Comparison of ENCODE assay signal across 1 cellular context in the genomic region with DNA sequence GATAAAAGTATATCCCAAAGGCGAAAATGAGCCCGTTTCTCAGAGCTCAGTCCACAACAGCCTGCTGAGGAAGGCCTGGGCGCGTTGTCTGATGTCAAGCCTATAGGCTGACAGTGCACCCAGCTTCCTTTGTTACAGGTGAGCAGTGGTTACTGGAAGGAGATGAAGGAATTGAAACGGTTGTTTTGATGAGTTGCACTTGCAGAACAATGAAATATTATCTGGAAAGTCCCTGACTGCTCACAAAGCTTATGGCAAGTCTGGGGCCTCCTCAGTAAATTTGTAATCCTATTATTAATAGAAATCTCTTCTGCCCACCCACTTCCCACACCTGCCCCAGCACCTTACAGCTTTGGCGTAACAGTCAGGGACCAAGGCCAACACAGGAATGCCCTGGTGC.
TF ChIP-seq lines count a peak whose summit lies in the region.

No MANE protein-coding gene starts in this region.

TF ChIP-seq in IMR-90, 13 proteins besides CTCF, POLR2A, EP300 and RAD21:
- TF ChIP-seq FOS (IDR thresholded peaks at IDR 0.05; ENCODE audit: low read depth, low read length) (no peak), USF2 (IDR thresholded peaks at IDR 0.05; ENCODE audit: low read depth, low read length) (no peak), MXI1 (IDR thresholded peaks at IDR 0.05; ENCODE audit: borderline replicate concordance, low read depth, low read length) (no peak), BHLHE40 (IDR thresholded peaks at IDR 0.05; ENCODE audit: low read depth, low read length) (no peak), CEBPB (IDR thresholded peaks at IDR 0.05; ENCODE audit: low read depth, low read length) (no peak), MAZ (IDR thresholded peaks at IDR 0.05; ENCODE audit: borderline replicate concordance, low read depth, low read length) (no peak), NFE2L2 (IDR thresholded peaks at IDR 0.05; ENCODE audit: low read depth, low read length) (no peak), SMC3 (IDR thresholded peaks at IDR 0.05; ENCODE audit: low read depth, low read length) (no peak), CHD1 (IDR thresholded peaks at IDR 0.05; ENCODE audit: low read depth, low read length) (no peak), RCOR1 (IDR thresholded peaks at IDR 0.05; ENCODE audit: insufficient replicate concordance, low read length) (no peak), RFX5 (IDR thresholded peaks at IDR 0.05; ENCODE audit: low read depth, low read length) (no peak), MAFK (IDR thresholded peaks at IDR 0.05; ENCODE audit: low read depth, low read length) (no peak)
- TF ChIP-seq, protein P1, sequence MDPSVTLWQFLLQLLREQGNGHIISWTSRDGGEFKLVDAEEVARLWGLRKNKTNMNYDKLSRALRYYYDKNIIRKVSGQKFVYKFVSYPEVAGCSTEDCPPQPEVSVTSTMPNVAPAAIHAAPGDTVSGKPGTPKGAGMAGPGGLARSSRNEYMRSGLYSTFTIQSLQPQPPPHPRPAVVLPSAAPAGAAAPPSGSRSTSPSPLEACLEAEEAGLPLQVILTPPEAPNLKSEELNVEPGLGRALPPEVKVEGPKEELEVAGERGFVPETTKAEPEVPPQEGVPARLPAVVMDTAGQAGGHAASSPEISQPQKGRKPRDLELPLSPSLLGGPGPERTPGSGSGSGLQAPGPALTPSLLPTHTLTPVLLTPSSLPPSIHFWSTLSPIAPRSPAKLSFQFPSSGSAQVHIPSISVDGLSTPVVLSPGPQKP (IDR thresholded peaks at IDR 0.05; ENCODE audit: borderline replicate concordance, low read depth, low read length), result no peak
